Comparison of ENCODE assay signal across 31 cellular contexts in the genomic region with DNA sequence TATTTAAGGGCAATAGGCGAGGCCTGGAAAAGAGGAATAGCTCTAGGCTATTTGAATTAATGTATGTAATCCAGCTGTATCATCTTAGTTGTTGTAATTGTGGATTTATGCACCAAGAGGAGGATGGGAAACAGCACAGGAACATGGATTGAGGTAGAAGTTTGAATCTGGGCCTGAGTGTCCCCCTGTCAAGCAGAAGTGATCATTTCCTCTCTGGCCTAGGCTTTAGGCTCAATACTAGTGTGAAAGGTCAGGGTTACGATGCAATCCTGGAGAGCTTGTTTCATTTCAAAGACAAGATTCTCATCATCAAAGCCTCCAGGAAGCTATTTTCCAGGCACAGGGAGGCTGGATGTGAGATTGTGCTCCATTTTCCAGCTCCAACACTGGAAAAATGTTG.
"Had no signal": no experiment of that assay in that cellular context is flagged by ENCODE, and none has a peak within 500 bp of the region (broad histone marks: within the 10 kb centered on the region; RNA-seq: fewer than 3 reads in every experiment).

No MANE protein-coding gene starts in this region.

- H3K27ac Mint-ChIP-seq: naive B cell; naive thymus-derived CD8-positive, alpha-beta T cell; natural killer cell treated with Interleukin-12 subunit alpha and Interleukin-12 subunit beta and Interleukin-15 and Interleukin-18, amount 100 ng/mL, for 72 hours; nephron progenitor cell; progenitor cell of endocrine pancreas; stimulated activated memory B cell treated with anti-CD40 and anti-IgM and Interleukin-4, amounts not matched to agents 10 μg/mL and 1 μg/mL and 100 μg/mL, for 72 hours; stimulated activated naive CD8-positive, alpha-beta T cell treated with anti-CD3 and anti-CD28 coated beads, Interleukin-15, amount 100 ng/mL, for 72 hours; type B pancreatic cell had no signal

- H3K27me3 ChIP-seq: ovary, right lobe of liver, sigmoid colon, testis, vagina had no signal

- H3K36me3 Mint-ChIP-seq: naive B cell; natural killer cell treated with Interleukin-12 subunit alpha and Interleukin-12 subunit beta and Interleukin-15 and Interleukin-18, amount 100 ng/mL, for 72 hours; stimulated activated memory B cell treated with anti-CD40 and anti-IgM and Interleukin-4, amounts not matched to agents 10 μg/mL and 1 μg/mL and 100 μg/mL, for 72 hours; type B pancreatic cell had no signal

- H3K9me3 ChIP-seq: ovary, psoas muscle, right lobe of liver, suprapubic skin, testis, tibial artery, transverse colon, vagina had no signal

- H3K4me1 Mint-ChIP-seq: naive B cell; naive thymus-derived CD8-positive, alpha-beta T cell; nephron progenitor cell; stimulated activated memory B cell treated with anti-CD40 and anti-IgM and Interleukin-4, amounts not matched to agents 10 μg/mL and 1 μg/mL and 100 μg/mL, for 72 hours; stimulated activated naive CD8-positive, alpha-beta T cell treated with anti-CD3 and anti-CD28 coated beads, Interleukin-15, amount 100 ng/mL, for 72 hours had no signal

- H3K79me2 ChIP-seq: parathyroid adenoma had no signal

- ATAC-seq: naive thymus-derived CD8-positive, alpha-beta T cell; natural killer cell treated with Interleukin-12 subunit alpha and Interleukin-12 subunit beta and Interleukin-15 and Interleukin-18, amount 100 ng/mL, for 72 hours; psoas muscle; right cardiac atrium; right lobe of liver; stimulated activated memory B cell treated with anti-CD40 and anti-IgM and Interleukin-4, amounts not matched to agents 10 μg/mL and 1 μg/mL and 100 μg/mL, for 72 hours; stimulated activated naive CD8-positive, alpha-beta T cell treated with anti-CD3 and anti-CD28 coated beads, Interleukin-15, amount 100 ng/mL, for 72 hours; stimulated activated naive CD8-positive, alpha-beta T cell treated with anti-CD3 and anti-CD28 coated beads, Interleukin-15, Interleukin-2, amounts not matched to agents 100 U/mL and 50 U/mL, for 24 hours had no signal

- H3K36me3 ChIP-seq: ovary, right lobe of liver, sigmoid colon, suprapubic skin, tibial artery, transverse colon, vagina had no signal

- DNase-seq: naive B cell; naive thymus-derived CD8-positive, alpha-beta T cell; nephron progenitor cell; occipital lobe; ovary; posterior cingulate gyrus; psoas muscle; right cardiac atrium; right lobe of liver; sigmoid colon; small intestine; stimulated activated CD4-positive, alpha-beta T cell treated with anti-CD3 and anti-CD28 coated beads, Interleukin-15, amount 100 ng/mL, for 24 hours; stimulated activated CD4-positive, alpha-beta T cell treated with anti-CD3 and anti-CD28 coated beads, Interleukin-2, amount 100 ng/mL, for 24 hours; stimulated activated CD4-positive, alpha-beta T cell treated with anti-CD3 and anti-CD28 coated beads, Interleukin-4, amount 100 ng/mL, for 1 hour; stimulated activated CD4-positive, alpha-beta T cell treated with anti-CD3 and anti-CD28 coated beads, Interleukin-4, amount 100 ng/mL, for 4 hours; stimulated activated CD8-positive, alpha-beta memory T cell treated with anti-CD3 and anti-CD28 coated beads, Interleukin-4, amount 100 ng/mL, for 48 hours; stimulated activated naive CD4-positive, alpha-beta T cell; stimulated activated naive CD8-positive, alpha-beta T cell treated with anti-CD3 and anti-CD28 coated beads, Interleukin-15, amount 100 ng/mL, for 72 hours; stimulated activated naive CD8-positive, alpha-beta T cell treated with anti-CD3 and anti-CD28 coated beads, Interleukin-15, Interleukin-2, amounts not matched to agents 100 U/mL and 50 U/mL, for 24 hours; substantia nigra; testis; tibial artery; transverse colon had no signal

- H3K27ac ChIP-seq: ovary, parathyroid adenoma, psoas muscle, right lobe of liver, sigmoid colon, suprapubic skin, testis, tibial artery, transverse colon, vagina had no signal

- H2AFZ ChIP-seq: parathyroid adenoma had no signal

- H3K9me3 Mint-ChIP-seq: natural killer cell treated with Interleukin-12 subunit alpha and Interleukin-12 subunit beta and Interleukin-15 and Interleukin-18, amount 100 ng/mL, for 72 hours; nephron progenitor cell; neural crest cell; stimulated activated memory B cell treated with anti-CD40 and anti-IgM and Interleukin-4, amounts not matched to agents 10 μg/mL and 1 μg/mL and 100 μg/mL, for 72 hours; stimulated activated naive CD8-positive, alpha-beta T cell treated with anti-CD3 and anti-CD28 coated beads, Interleukin-15, amount 100 ng/mL, for 72 hours; type B pancreatic cell had no signal

- H3K4me3 ChIP-seq: ovary, psoas muscle, right lobe of liver, sigmoid colon, suprapubic skin, testis, tibial artery, transverse colon, vagina had no signal

- H3K4me1 ChIP-seq: parathyroid adenoma, psoas muscle, right lobe of liver, suprapubic skin, testis, tibial artery, transverse colon, vagina had no signal

- H3K4me3 Mint-ChIP-seq: naive B cell; naive thymus-derived CD8-positive, alpha-beta T cell; natural killer cell treated with Interleukin-12 subunit alpha and Interleukin-12 subunit beta and Interleukin-15 and Interleukin-18, amount 100 ng/mL, for 72 hours; nephron progenitor cell; neural crest cell; stimulated activated memory B cell treated with anti-CD40 and anti-IgM and Interleukin-4, amounts not matched to agents 10 μg/mL and 1 μg/mL and 100 μg/mL, for 72 hours; stimulated activated naive CD8-positive, alpha-beta T cell treated with anti-CD3 and anti-CD28 coated beads, Interleukin-15, amount 100 ng/mL, for 72 hours; type B pancreatic cell had no signal
